In genomic region chr6:44198684-44199083, GRCh38 we compare ENCODE assay signal across 27 cellular contexts. TPM values are rescaled to one million over a fixed set of nuclear protein-coding genes. Genes with fewer than 3 reads are reported as not detected.
"Had no signal": no experiment of that assay in that cellular context is flagged by ENCODE, and none has a peak within 500 bp of the region (broad histone marks: within the 10 kb centered on the region; RNA-seq: fewer than 3 reads in every experiment).

No MANE protein-coding gene starts in this region.

- H3K36me3 Mint-ChIP-seq: IgD-negative memory B cell had no signal

- H3K9me3 Mint-ChIP-seq: IgD-negative memory B cell had no signal

- H3K27ac Mint-ChIP-seq: IgD-negative memory B cell had no signal

- H3K4me1 Mint-ChIP-seq: IgD-negative memory B cell had no signal

- FAIRE-seq: HTR-8/SVneo, K562, RCC 7860 had no signal

- H3K36me3 ChIP-seq: SJSA1 had no signal

- H3K9me3 ChIP-seq: SJSA1 had no signal

- DNase-seq: Kasumi-1, MV-4-11, NCI-H1048, NCI-H1105, NCI-H1417, NCI-H1436 treated with DMSO at 0.1 percent for 48 hours, NCI-H1694, NCI-H187 treated with DMSO at 0.1 percent for 48 hours, NCI-H2029 treated with DMSO at 0.1 percent for 48 hours, NCI-H2171 treated with DMSO at 0.1 percent for 48 hours, NCI-H345, NCI-H446 treated with DMSO at 0.1 percent for 48 hours, NCI-H510A treated with DMSO at 0.1 percent for 48 hours, NCI-H526, NCI-H82, Right ventricle myocardium superior, RPMI8226, SIG-M5 had no signal

- H3K4me3 Mint-ChIP-seq: IgD-negative memory B cell had no signal

- H3K4me1 ChIP-seq: SJSA1 had no signal

- ATAC-seq: K562 had no signal

- H3K27me3 ChIP-seq: SJSA1 had no signal

- H3K27ac ChIP-seq: HL-60, KMS-11, SJSA1, SK-N-MC had no signal

- H3K4me3 ChIP-seq: K562, SJSA1, SK-N-MC had no signal

RNA-seq across cellular contexts. Expression of gene MYMX, which starts 18.0 kb away (rescaled TPM):
- total RNA-seq: K562, M059J had no signal

RNA-seq across cellular contexts. Expression of gene CAPN11, which starts 40.1 kb away (rescaled TPM):
- total RNA-seq: M059J, SJSA1 had no signal
